ENCODE assay signal across 8 cellular contexts in the genomic region with DNA sequence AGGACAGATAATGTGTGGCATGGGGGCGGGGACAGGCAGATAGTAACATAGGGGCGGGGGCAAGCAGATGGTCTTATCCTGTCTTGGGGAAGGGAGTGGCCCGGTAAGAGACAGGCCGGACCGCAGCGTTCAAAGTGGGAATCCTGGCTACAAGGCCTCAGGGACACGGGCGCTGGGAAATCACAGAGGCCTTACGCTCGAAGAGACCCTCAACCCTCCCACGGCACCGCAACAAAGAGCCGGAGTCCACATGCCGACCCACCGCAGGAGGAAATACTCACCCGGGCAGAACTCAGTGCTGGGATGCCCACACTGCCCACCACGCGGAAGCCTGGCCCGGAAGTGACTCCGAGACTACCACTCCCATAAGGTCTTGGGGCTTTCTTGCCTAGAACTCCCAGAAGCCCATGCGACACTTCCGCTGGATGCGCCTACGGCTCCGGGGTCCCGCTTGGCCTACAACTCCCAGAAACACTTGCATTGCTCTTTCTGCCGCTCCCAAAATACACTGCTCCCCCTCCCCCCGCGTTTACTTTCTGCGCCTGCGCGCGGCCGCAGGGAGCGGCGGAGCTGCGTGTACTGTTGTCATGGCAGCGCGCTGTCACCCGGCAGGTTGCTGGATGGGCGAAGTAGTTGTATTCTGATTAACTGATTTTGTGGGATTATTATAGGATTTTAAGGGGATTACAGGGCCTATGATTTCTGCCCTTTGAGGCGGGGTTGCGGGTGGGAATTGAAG. TPM values are rescaled to one million over a fixed set of nuclear protein-coding genes. Genes with fewer than 3 reads are reported as not detected.
DNase-seq lines count a peak whose midpoint lies in the region; ATAC-seq and TF ChIP-seq lines count a peak whose summit lies in the region.

A gene (minus strand): TSS at position 344 of the 739 bp plus-strand sequence. CDS start 3,840 bp downstream, outside the sequence.

- intact Hi-C loops in activated CD4-positive, alpha-beta T cell treated with anti-CD3 and anti-CD28 coated beads for 36 hours (cut with DNase I, micrococcal nuclease) = loop anchor here (1.0 to 5.0 kb wide), 14 partner anchors 231 to 1239 kb away; a partner anchor contains a TSS

- H3K9me3 Mint-ChIP-seq in activated CD4-positive, alpha-beta T cell treated with anti-CD3 and anti-CD28 coated beads for 36 hours (ENCODE audit: low read depth) = no peaks in the 10 kb centered on the region

- no peaks in the 10 kb centered on the region for H3K36me3 ChIP-seq in kidney epithelial cell (ENCODE audit: control insufficient read depth, insufficient read depth, low read length)

- peak within 1 kb of the TSS; percentile 87 for H3K27ac ChIP-seq in cingulate gyrus (ENCODE audit: low read depth, low read length)

- peak within 1 kb of the TSS; percentile 79 for H3K4me3 ChIP-seq in kidney epithelial cell (ENCODE audit: low read depth, low read length)

- H3K27ac Mint-ChIP-seq in activated CD4-positive, alpha-beta T cell treated with anti-CD3 and anti-CD28 coated beads for 36 hours = peak within 1 kb of the TSS; percentile 91

- no peak for TF ChIP-seq CTCF in kidney epithelial cell (IDR thresholded peaks at IDR 0.05; ENCODE audit: insufficient read depth, low read length, poor library complexity, severe bottlenecking)

- peak; percentile 81 for TF ChIP-seq POLR2A in GM19099 (IDR thresholded peaks at IDR 0.05; ENCODE audit: extremely low read depth, insufficient read length, low read depth)

- peak; percentile 92 for ATAC-seq in HG03432 (IDR thresholded peaks at IDR 0.05; ENCODE audit: unreplicated experiment)
- ATAC-seq in activated CD4-positive, alpha-beta T cell treated with anti-CD3 and anti-CD28 coated beads for 36 hours = peak; percentile 98

- DNase-seq in AG20443 (ENCODE audit: low spot score) = peak; percentile 99
- peak; percentile 92 for DNase-seq in NCI-H510A (lab: John Stamatoyannopoulos, UW)
- DNase-seq in activated CD4-positive, alpha-beta T cell treated with anti-CD3 and anti-CD28 coated beads for 36 hours = peak; percentile 99
- DNase-seq in kidney epithelial cell (ENCODE audit: low read depth) = peak; percentile 98
- peak; percentile 98 for DNase-seq in stimulated activated CD4-positive, alpha-beta T cell treated with anti-CD3 and anti-CD28 coated beads, Interleukin-15, amount 100 ng/mL, for 48 hours (ENCODE audit: low read depth in 2 of 2)

- no peaks in the 10 kb centered on the region for H3K27me3 Mint-ChIP-seq in activated CD4-positive, alpha-beta T cell treated with anti-CD3 and anti-CD28 coated beads for 36 hours

- H3K4me1 Mint-ChIP-seq in activated CD4-positive, alpha-beta T cell treated with anti-CD3 and anti-CD28 coated beads for 36 hours = peaks cover 36% of the 10 kb centered on the region

- peaks cover 29% of the 10 kb centered on the region for H3K36me3 Mint-ChIP-seq in activated CD4-positive, alpha-beta T cell treated with anti-CD3 and anti-CD28 coated beads for 36 hours (ENCODE audit: low read depth)

- H3K27me3 ChIP-seq in kidney epithelial cell (ENCODE audit: control insufficient read depth, insufficient read depth, low read length) = peaks cover 5% of the 10 kb centered on the region

- peak within 1 kb of the TSS; percentile 92 for H3K4me3 Mint-ChIP-seq in activated CD4-positive, alpha-beta T cell treated with anti-CD3 and anti-CD28 coated beads for 36 hours

- POLR2A ChIA-PET in activated CD4-positive, alpha-beta T cell treated with anti-CD3 and anti-CD28 coated beads for 36 hours (lab: Charles Lee) = no interaction called here

- CTCF ChIA-PET in activated CD4-positive, alpha-beta T cell treated with anti-CD3 and anti-CD28 coated beads for 36 hours (lab: Charles Lee) = interaction anchor here (1.0 kb wide), 1 partner anchor 12 kb away, joined by 3 read pairs; no protein-coding TSS in a partner anchor

RNA-seq across cellular contexts. Expression of the gene that starts here (rescaled TPM):
- total RNA-seq in activated CD4-positive, alpha-beta T cell treated with anti-CD3 and anti-CD28 coated beads for 36 hours = 1 to 10 TPM; 7.2 to 9.1 TPM
- 19.1 and 23.6 TPM in 2 replicates for total RNA-seq in kidney epithelial cell

Comparison
In these comparisons a context has a peak if more than half of its experiments do, and no peak if none do; other contexts are left out.
1. Peak in every context shown above with its lines: DNase-seq, ATAC-seq, H3K4me3 ChIP-seq and H3K27ac ChIP-seq.